16 cellular contexts compared by ENCODE assay signal in genomic region chr2:33340265-33340664, GRCh38.
A peak's percentile ranks its signal among the peaks of the same experiment; 100 is the strongest.
DNase-seq lines count a peak whose midpoint lies in the region; ATAC-seq and TF ChIP-seq lines count a peak whose summit lies in the region.
"Had no signal": no experiment of that assay in that cellular context is flagged by ENCODE, and none has a peak within 500 bp of the region (broad histone marks: within the 10 kb centered on the region; RNA-seq: fewer than 3 reads in every experiment).

No MANE protein-coding gene starts in this region.

- H3K36me3 ChIP-seq in right lobe of liver (no peaks in the 10 kb centered on the region), stomach (peaks cover 0 to 7% (median 0%) of the 10 kb centered on the region in 4 donors)
- H3K36me3 ChIP-seq: WERI-Rb-1 had no signal

- no peak overlapping the region for H3K27ac ChIP-seq in right lobe of liver
- peak overlapping the region in 2 of 5 donors; percentile 17 to 43 for H3K27ac ChIP-seq in stomach
- H3K27ac ChIP-seq: KMS-11, WERI-Rb-1 had no signal

- TF ChIP-seq CTCF in fibroblast of villous mesenchyme (IDR thresholded peaks at IDR 0.05; ENCODE audit: insufficient read depth, low read depth, low read length) = no peak
- no peak for TF ChIP-seq CTCF in right lobe of liver (IDR thresholded peaks at IDR 0.05)
- TF ChIP-seq CTCF in stomach (IDR thresholded peaks at IDR 0.05) = no peak

- H3K4me3 ChIP-seq in fibroblast of villous mesenchyme (ENCODE audit: low read depth, low read length) = no peak overlapping the region
- no peak overlapping the region for H3K4me3 ChIP-seq in right lobe of liver
- no peak overlapping the region for H3K4me3 ChIP-seq in stomach
- H3K4me3 ChIP-seq: GM12878 had no signal

- no peaks in the 10 kb centered on the region for H3K9me3 ChIP-seq in right lobe of liver
- H3K9me3 ChIP-seq in stomach = no peaks in the 10 kb centered on the region

- TF ChIP-seq POLR2A in right lobe of liver (IDR thresholded peaks at IDR 0.05) (no peak), stomach (IDR thresholded peaks at IDR 0.05) (no peak)

- 45% methylated on average over 5 of the region's 6 CpGs for WGBS in right lobe of liver (ENCODE audit: insufficient coverage, low coverage, low lambda C conversion rate, missing lambda C conversion rate)
- WGBS in stomach, 5 donors = 63 to 70% (median 65%) methylated on average over 6 of the region's 6 CpGs

- DNase-seq in RPMI7951 (ENCODE audit: low read depth) = peak; percentile 65
- peak; percentile 72 for DNase-seq in fibroblast of villous mesenchyme (ENCODE audit: low read depth)
- peak; percentile 67 to 70 (median 68) for DNase-seq in right lobe of liver
- no peak for DNase-seq in stomach
- DNase-seq in SK-N-DZ (ENCODE audit: low spot score) = no peak
- no peak for DNase-seq in HK-2 (ENCODE audit: unreplicated experiment)
- no peak for DNase-seq in activated gamma-delta T cell treated with Interleukin-2 at 50 U/mL for 16 hours
- DNase-seq: activated CD8-positive, alpha-beta memory T cell treated with anti-CD3 and anti-CD28 coated beads, Interleukin-2, amount 50 U/mL, for 4 hours; AML-193; DND-41; NCI-H1930; NK-92 treated with Interleukin-12 subunit alpha and Interleukin-12 subunit beta, amount 100 ng/mL, for 24 hours; WERI-Rb-1 had no signal

- H3K27me3 ChIP-seq in right lobe of liver = no peaks in the 10 kb centered on the region
- H3K27me3 ChIP-seq in stomach = no peaks in the 10 kb centered on the region

- H3K4me1 ChIP-seq in right lobe of liver = no peaks in the 10 kb centered on the region
- H3K4me1 ChIP-seq in stomach = peaks cover 0 to 6% (median 0%) of the 10 kb centered on the region in 4 donors

- peak; percentile 29 for TF ChIP-seq EP300 in stomach (IDR thresholded peaks at IDR 0.05)

- ATAC-seq in right lobe of liver (peak; percentile 75 to 88 (median 86)), GM21576 (IDR thresholded peaks at IDR 0.05; ENCODE audit: unreplicated experiment) (no peak)
- ATAC-seq: GM12878 had no signal

- intact Hi-C loops in right lobe of liver (cut with DNase I) = no loop called here
- intact Hi-C loops in stomach (cut with DNase I; ENCODE audit: low total_unique reads) = no loop called here

Comparison
In these comparisons a context has a peak if more than half of its experiments do, and no peak if none do; other contexts are left out.
1. DNase-seq: peak in RPMI7951 (single experiment), fibroblast of villous mesenchyme (single experiment) and right lobe of liver (3 of 3); none in stomach (single experiment), SK-N-DZ (single experiment), HK-2 (single experiment) and activated gamma-delta T cell treated with Interleukin-2 at 50 U/mL for 16 hours (single experiment).